Comparison of ENCODE assay signal across 15 cellular contexts in the genomic region with DNA sequence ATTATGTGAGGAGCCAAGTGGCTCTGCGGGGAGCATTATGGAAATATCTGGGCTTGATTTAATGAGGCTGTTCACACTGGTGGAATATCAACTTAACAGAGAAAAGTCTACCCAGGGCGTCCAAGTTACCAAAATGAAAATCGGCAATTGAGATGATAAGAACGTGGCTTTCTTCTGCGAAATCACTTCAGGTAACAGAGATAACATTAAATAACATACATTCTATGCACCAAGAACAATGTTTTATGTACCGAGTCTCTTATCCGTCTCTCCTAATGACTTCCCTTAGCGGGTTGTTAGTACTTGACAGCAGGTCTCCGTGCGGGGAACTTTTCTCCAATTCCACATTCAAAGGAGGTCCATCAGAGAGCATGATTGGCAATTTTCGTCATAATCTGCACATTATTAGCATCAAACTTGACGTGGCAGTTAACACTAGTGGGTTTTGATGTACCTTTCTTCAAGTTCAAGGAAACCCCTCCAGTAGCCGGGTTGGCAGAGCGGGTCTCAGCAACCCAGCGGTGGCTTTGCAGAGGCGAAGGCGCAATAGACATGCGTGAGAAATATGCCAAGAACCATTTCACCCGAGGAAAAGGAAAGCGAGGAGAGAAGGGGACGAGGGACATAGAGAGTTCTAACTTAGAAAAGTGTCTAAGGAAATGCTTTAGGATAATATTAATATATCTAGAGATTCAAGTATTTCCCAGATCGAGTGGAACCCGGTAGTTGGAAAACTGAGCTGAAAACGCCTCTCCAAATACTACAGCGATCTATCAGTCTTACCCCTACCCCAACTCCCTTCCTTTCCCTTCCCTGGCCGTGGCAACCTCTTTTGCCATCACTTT. TPM values are rescaled to one million over a fixed set of nuclear protein-coding genes. Genes with fewer than 3 reads are reported as not detected.
DNase-seq lines count a peak whose midpoint lies in the region; ATAC-seq, FAIRE-seq and TF ChIP-seq lines count a peak whose summit lies in the region.
"Had no signal": no experiment of that assay in that cellular context is flagged by ENCODE, and none has a peak within 500 bp of the region (broad histone marks: within the 10 kb centered on the region; RNA-seq: fewer than 3 reads in every experiment).

No MANE protein-coding gene starts in this region.

- no peak for TF ChIP-seq POLR2A in GM12892 (IDR thresholded peaks at IDR 0.05; ENCODE audit: low read depth, low read length)

- CTCF ChIA-PET in A673 (lab: Charles Lee), result interaction anchor here (1.5 to 2.2 kb wide), 2 partner anchors 388 to 712 kb away, joined by 6 read pairs; no protein-coding TSS in a partner anchor
- CTCF ChIA-PET in Panc1 (lab: Charles Lee), result no interaction called here
- CTCF ChIA-PET in RWPE1 (lab: Yijun Ruan, JAX), result interaction anchor here (0.5 to 2.0 kb wide), 10 partner anchors 18 to 713 kb away, joined by 3 to 16 read pairs (median 4); no protein-coding TSS in a partner anchor

- no peak for FAIRE-seq in GM12892 (lab: Jason Lieb, UNC)

- intact Hi-C loops in A673 (cut with micrococcal nuclease; ENCODE audit: unreplicated experiment), result no loop called here
- intact Hi-C loops in Panc1 (cut with micrococcal nuclease; ENCODE audit: unreplicated experiment), result no loop called here

- H3K36me3 ChIP-seq in A673 (ENCODE audit: insufficient read depth, low read length, poor library complexity, severe bottlenecking) (no peaks in the 10 kb centered on the region), Panc1 (ENCODE audit: control insufficient read depth, insufficient read depth, low read length) (no peaks in the 10 kb centered on the region)

- DNase-seq in A673 (ENCODE audit: low spot score) (peak; percentile 60), DMS53 (lab: John Stamatoyannopoulos, UW) (peak; percentile 47), Panc1 (ENCODE audit: low read depth, low spot score) (no peak), RWPE1 (ENCODE audit: low spot score) (no peak), COR-L47 (lab: John Stamatoyannopoulos, UW) (no peak), GM12892 (ENCODE audit: insufficient read length) (no peak)
- DNase-seq: activated naive CD4-positive, alpha-beta T cell; effector CD8-positive, alpha-beta T cell; Karpas-422; stimulated activated CD4-positive, alpha-beta T cell treated with anti-CD3 and anti-CD28 coated beads, Interleukin-2, amount 100 ng/mL, for 48 hours; T1000 had no signal

- H3K9me3 ChIP-seq in A673 (ENCODE audit: low read depth, low read length, poor library complexity, severe bottlenecking) (no peaks in the 10 kb centered on the region), Panc1 (ENCODE audit: control insufficient read depth, insufficient read depth, low read depth, low read length) (no peaks in the 10 kb centered on the region), iPS-18c (ENCODE audit: control insufficient read depth, insufficient read depth, low read length) (peaks cover 5% of the 10 kb centered on the region)

- H3K27me3 ChIP-seq in A673 (replicated peaks; ENCODE audit: insufficient read depth, low read depth, low read length, poor library complexity) (peaks cover 90% of the 10 kb centered on the region), Panc1 (ENCODE audit: control insufficient read depth, insufficient read depth, low read length) (peaks cover 19% of the 10 kb centered on the region)

- H3K4me3 ChIP-seq in A673 (ENCODE audit: low read depth, low read length, poor library complexity, severe bottlenecking) (peak overlapping the region; percentile 36), Panc1 (ENCODE audit: low read depth in 2 of 2, low read length in 2 of 2) (peak overlapping the region in 1 of 2 experiments; percentile 43; a peak in 1 of 4 replicates), iPS-18c (ENCODE audit: insufficient read depth, low read depth, low read length) (peak overlapping the region; percentile 1; the same call in 1 of the 2 replicates)

- TF ChIP-seq CTCF in A673 (conservative IDR thresholded peaks at IDR 0.05; ENCODE audit: low read depth, low read length) (no peak), Panc1 (IDR thresholded peaks at IDR 0.05) (no peak), RWPE1 (conservative IDR thresholded peaks at IDR 0.05; ENCODE audit: low read depth) (no peak)

- POLR2A ChIA-PET in A673 (lab: Charles Lee; ENCODE audit: low non-redundant PET), result no interaction called here
- POLR2A ChIA-PET in Panc1 (lab: Charles Lee), result no interaction called here
- POLR2A ChIA-PET in RWPE1 (lab: Yijun Ruan, JAX; ENCODE audit: low non-redundant PET), result no interaction called here

- H3K27ac ChIP-seq in A673 (ENCODE audit: low read depth, low read length, poor library complexity, severe bottlenecking) (no peak overlapping the region), Panc1 (ENCODE audit: low read length) (no peak overlapping the region), RWPE1 (no peak overlapping the region)

- 0 out of 2 replicates have a peak, but pooled peaks have one; percentile 15 for ATAC-seq in Panc1
- no peak for ATAC-seq in HG03135 (IDR thresholded peaks at IDR 0.05; ENCODE audit: unreplicated experiment)

- in situ Hi-C loops in Panc1 (cut with HindIII; ENCODE audit: low pct_unique_long_range_greater_than_20kb, low sequenced_read_pairs), result no loop called here

- BruUV-seq in A673 (replicated peaks; lab: Mats Ljungman, UMichigan) (no TSS peak), Panc1 (replicated peaks; lab: Mats Ljungman, UMichigan) (no TSS peak)

- peaks cover 29% of the 10 kb centered on the region for H3K4me1 ChIP-seq in A673 (ENCODE audit: insufficient read depth, low read length, poor library complexity, severe bottlenecking)
- H3K4me1 ChIP-seq in Panc1 (ENCODE audit: control insufficient read depth, insufficient read depth, low read length), result no peaks in the 10 kb centered on the region; the same call in 1 of the 2 replicates

RNA-seq across cellular contexts. Expression of gene EVX2, which starts 5.1 kb away (rescaled TPM):
- 0.41 and 0.70 TPM in 2 replicates for total RNA-seq in A673 (2021)
- not detected for total RNA-seq in Panc1 (2021; ENCODE audit: unreplicated experiment)
- not detected for polyA plus RNA-seq in Panc1 (2012; ENCODE audit: insufficient read length)
- polyA plus RNA-seq in GM12892 (2012; ENCODE audit: missing spikeins), result not detected
- total RNA-seq: myocyte had no signal
- polyA plus RNA-seq: thymus had no signal

RNA-seq across cellular contexts. Expression of gene HOXD13, which starts 13.9 kb away (rescaled TPM):
- total RNA-seq in A673 (2021), result 32.7 and 33.8 TPM in 2 replicates
- total RNA-seq in Panc1 (2021; ENCODE audit: unreplicated experiment), result not detected
- polyA plus RNA-seq in Panc1 (2012; ENCODE audit: insufficient read length), result not detected
- polyA plus RNA-seq in GM12892 (2012; ENCODE audit: missing spikeins), result 0.11 TPM
- total RNA-seq: myocyte had no signal

RNA-seq across cellular contexts. Expression of gene HOXD12, which starts 20.9 kb away (rescaled TPM):
- total RNA-seq in A673 (2021), result 0.58 and 0.72 TPM in 2 replicates
- 0.13 TPM for total RNA-seq in Panc1 (2021; ENCODE audit: unreplicated experiment)
- not detected for polyA plus RNA-seq in Panc1 (2012; ENCODE audit: insufficient read length)
- polyA plus RNA-seq in GM12892 (2012; ENCODE audit: missing spikeins), result not detected
- total RNA-seq: myocyte had no signal
- polyA plus RNA-seq: thymus had no signal

RNA-seq across cellular contexts. Expression of gene HOXD11, which starts 28.4 kb away (rescaled TPM):
- total RNA-seq in A673 (2021) (107 and 123 TPM in 2 replicates), Panc1 (2021; ENCODE audit: unreplicated experiment) (0.49 TPM)
- polyA plus RNA-seq in Panc1 (2012; ENCODE audit: insufficient read length), result 0.35 TPM
- polyA plus RNA-seq in GM12892 (2012; ENCODE audit: missing spikeins), result not detected
- total RNA-seq: myocyte had no signal

RNA-seq across cellular contexts. Expression of gene HOXD10, which starts 37.9 kb away (rescaled TPM):
- total RNA-seq in A673 (2021) (88.6 and 98.3 TPM in 2 replicates), Panc1 (2021; ENCODE audit: unreplicated experiment) (not detected)
- 0.46 TPM for polyA plus RNA-seq in Panc1 (2012; ENCODE audit: insufficient read length)
- polyA plus RNA-seq in GM12892 (2012; ENCODE audit: missing spikeins), result not detected
- total RNA-seq: myocyte had no signal

Comparison
In these comparisons a context has a peak if more than half of its experiments do, and no peak if none do; other contexts are left out.
1. DNase-seq: peak in A673 (single experiment) and DMS53 (single experiment); none in Panc1 (single experiment), RWPE1 (single experiment), COR-L47 (single experiment) and GM12892 (single experiment).
2. RNA of gene HOXD13, which starts 13.9 kb away (total RNA-seq): 32.7 to 33.8 TPM in A673; not detected in Panc1 (single experiment); every median in the first group is over 10 times any median in the second.